In the genomic region with DNA sequence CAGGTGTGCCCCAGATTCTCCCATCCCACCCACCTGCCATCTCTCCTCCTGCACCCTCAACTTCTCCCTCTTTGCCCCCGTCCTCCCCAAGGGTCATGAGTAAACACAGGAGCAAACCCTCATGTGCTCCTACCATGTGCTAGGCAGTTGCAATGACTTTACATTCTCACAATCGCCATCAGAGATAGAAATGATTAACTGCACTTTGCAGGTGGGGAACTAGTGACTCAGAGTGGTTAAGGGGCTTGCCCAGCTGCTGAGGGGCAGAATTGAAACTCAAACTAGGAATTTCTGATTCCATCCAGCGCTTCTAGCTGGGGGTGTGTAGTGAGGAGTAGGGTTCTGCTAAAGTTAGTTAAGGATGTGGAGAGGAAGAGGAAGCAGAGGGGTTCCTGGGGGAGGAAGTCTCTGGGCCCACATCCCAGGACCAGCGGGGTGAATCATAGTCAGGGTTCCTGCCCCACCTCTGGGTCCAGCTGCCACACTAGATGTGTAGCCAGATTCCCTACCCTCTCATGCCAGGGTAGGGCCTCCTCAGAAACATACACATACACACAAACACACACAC, we compare ENCODE assay signal across 8 cellular contexts. TPM values are rescaled to one million over a fixed set of nuclear protein-coding genes. Genes with fewer than 3 reads are reported as not detected.
DNase-seq lines count a peak whose midpoint lies in the region; ATAC-seq and TF ChIP-seq lines count a peak whose summit lies in the region.

No MANE protein-coding gene starts in this region.

- no peak overlapping the region for H2AFZ ChIP-seq in GM23338

- no peak overlapping the region for H3K4me3 ChIP-seq in fibroblast of the aortic adventitia (ENCODE audit: low read depth, low read length)
- no peak overlapping the region for H3K4me3 ChIP-seq in GM23338

- no peaks in the 10 kb centered on the region for H3K79me2 ChIP-seq in GM23338 (replicated peaks; ENCODE audit: insufficient read depth)

- peaks cover 12% of the 10 kb centered on the region for H3K36me3 ChIP-seq in GM23338 (ENCODE audit: insufficient read depth)

- peak overlapping the region; percentile 81 to 93 for H3K27ac Mint-ChIP-seq in stimulated activated naive CD8-positive, alpha-beta T cell treated with anti-CD3 and anti-CD28 coated beads, Interleukin-15, amount 100 ng/mL, for 72 hours
- H3K27ac Mint-ChIP-seq in GM23338, result no peak overlapping the region; the same call in 1 of the 2 replicates

- H3K4me2 ChIP-seq in GM23338, result no peak overlapping the region

- H3F3A ChIP-seq in GM23338 (replicated peaks; ENCODE audit: low read depth), result no peaks in the 10 kb centered on the region

- H3K9me2 ChIP-seq in GM23338 (ENCODE audit: insufficient read depth), result no peaks in the 10 kb centered on the region

- no peaks in the 10 kb centered on the region for H3K9me3 Mint-ChIP-seq in stimulated activated naive CD8-positive, alpha-beta T cell treated with anti-CD3 and anti-CD28 coated beads, Interleukin-15, amount 100 ng/mL, for 72 hours
- no peaks in the 10 kb centered on the region for H3K9me3 Mint-ChIP-seq in GM23338

- peak; percentile 63 for DNase-seq in SKM-1 treated with dmso at 0.1 percent for 144 hours (lab: John Stamatoyannopoulos, UW; ENCODE audit: unreplicated experiment)
- DNase-seq in fibroblast of the aortic adventitia (ENCODE audit: low read depth), result peak; percentile 15
- DNase-seq in stimulated activated naive CD8-positive, alpha-beta T cell treated with anti-CD3 and anti-CD28 coated beads, Interleukin-15, amount 100 ng/mL, for 72 hours, result peak; percentile 29 to 64
- DNase-seq in KG1 (lab: John Stamatoyannopoulos, UW), result no peak
- no peak for DNase-seq in GM23338 (ENCODE audit: low spot score)
- no peak for DNase-seq in NCI-H82 treated with DMSO at 0.1 percent for 48 hours (lab: John Stamatoyannopoulos, UW; ENCODE audit: unreplicated experiment)

- ATAC-seq in GM18873 (IDR thresholded peaks at IDR 0.05; ENCODE audit: low FRiP score, unreplicated experiment), result peak; percentile 82
- peak; percentile 82 for ATAC-seq in HG02840 (IDR thresholded peaks at IDR 0.05; ENCODE audit: low FRiP score, unreplicated experiment)
- peak; percentile 96 for ATAC-seq in stimulated activated naive CD8-positive, alpha-beta T cell treated with anti-CD3 and anti-CD28 coated beads, Interleukin-15, amount 100 ng/mL, for 72 hours
- no peak for ATAC-seq in GM23338

- peaks cover 38% of the 10 kb centered on the region for H3K36me3 Mint-ChIP-seq in GM23338 (ENCODE audit: low read depth)

- peak overlapping the region; percentile 15 to 49 for H3K4me3 Mint-ChIP-seq in stimulated activated naive CD8-positive, alpha-beta T cell treated with anti-CD3 and anti-CD28 coated beads, Interleukin-15, amount 100 ng/mL, for 72 hours
- no peak overlapping the region for H3K4me3 Mint-ChIP-seq in GM23338

- H3K27ac ChIP-seq in GM23338 (ENCODE audit: low read depth), result no peak overlapping the region

- TF ChIP-seq CTCF in fibroblast of the aortic adventitia (IDR thresholded peaks at IDR 0.05; ENCODE audit: insufficient read depth, low read length) (no peak), GM23338 (conservative IDR thresholded peaks at IDR 0.05; ENCODE audit: low read depth in 2 of 2) (no peak)

- no peaks in the 10 kb centered on the region for H3K4me1 ChIP-seq in GM23338 (ENCODE audit: insufficient read depth)

- peaks cover 70% of the 10 kb centered on the region for H3K4me1 Mint-ChIP-seq in stimulated activated naive CD8-positive, alpha-beta T cell treated with anti-CD3 and anti-CD28 coated beads, Interleukin-15, amount 100 ng/mL, for 72 hours
- H3K4me1 Mint-ChIP-seq in GM23338, result no peaks in the 10 kb centered on the region

- H3K27me3 Mint-ChIP-seq in stimulated activated naive CD8-positive, alpha-beta T cell treated with anti-CD3 and anti-CD28 coated beads, Interleukin-15, amount 100 ng/mL, for 72 hours, result no peaks in the 10 kb centered on the region
- peaks cover 8% of the 10 kb centered on the region for H3K27me3 Mint-ChIP-seq in GM23338 (ENCODE audit: insufficient read depth, low read depth, poor library complexity)

- peaks cover 4% of the 10 kb centered on the region for H4K20me1 ChIP-seq in GM23338 (replicated peaks; ENCODE audit: insufficient read depth)

- no peaks in the 10 kb centered on the region for H3K27me3 ChIP-seq in GM23338 (ENCODE audit: insufficient read depth)

TF ChIP-seq in GM23338, 12 proteins besides CTCF, POLR2A, EP300 and RAD21 (continues in another document):
- TF ChIP-seq ETS1 (IDR thresholded peaks at IDR 0.05) (no peak), ZNF462 (CRISPR knock-in tag; IDR thresholded peaks at IDR 0.05) (no peak)

RNA-seq across cellular contexts. Expression of gene PRG2, which starts 16.0 kb away (rescaled TPM):
- total RNA-seq in fibroblast of the aortic adventitia (ENCODE audit: low replicate concordance), result not detected in 2 replicates
- not detected in 2 replicates for total RNA-seq in GM23338 (2014; rRNA removed; shearing (Covaris generic))
- polyA plus RNA-seq in GM23338 (2016; fragmentation: Nextera tagmentation; extraction: Ambion mirVana), result not detected in 2 replicates

RNA-seq across cellular contexts. Expression of gene SLC43A3, which starts 20.5 kb away (rescaled TPM):
- 44.3 and 74.3 TPM in 2 replicates for total RNA-seq in fibroblast of the aortic adventitia (ENCODE audit: low replicate concordance)
- total RNA-seq in GM23338 (2014; rRNA removed; shearing (Covaris generic)), result 23.7 and 24.8 TPM in 2 replicates
- polyA plus RNA-seq in GM23338 (2016; fragmentation: Nextera tagmentation; extraction: Ambion mirVana), result 11.5 and 14.3 TPM in 2 replicates

RNA-seq across cellular contexts. Expression of gene PRG3, which starts 25.5 kb away (rescaled TPM):
- not detected in 2 replicates for total RNA-seq in fibroblast of the aortic adventitia (ENCODE audit: low replicate concordance)
- total RNA-seq in GM23338 (2014; rRNA removed; shearing (Covaris generic)), result not detected in 2 replicates
- not detected in 2 replicates for polyA plus RNA-seq in GM23338 (2016; fragmentation: Nextera tagmentation; extraction: Ambion mirVana)

RNA-seq across cellular contexts. Expression of gene RTN4RL2, which starts 53.9 kb away (rescaled TPM):
- 0.09 and 0.90 TPM in 2 replicates for total RNA-seq in fibroblast of the aortic adventitia (ENCODE audit: low replicate concordance)
- total RNA-seq in GM23338 (2014; rRNA removed; shearing (Covaris generic)), result 15.9 and 16.1 TPM in 2 replicates
- 13.1 and 13.9 TPM in 2 replicates for polyA plus RNA-seq in GM23338 (2016; fragmentation: Nextera tagmentation; extraction: Ambion mirVana)

Comparison
In these comparisons a context has a peak if more than half of its experiments do, and no peak if none do; other contexts are left out.
1. DNase-seq: peak in SKM-1 treated with dmso at 0.1 percent for 144 hours (single experiment), fibroblast of the aortic adventitia (single experiment) and stimulated activated naive CD8-positive, alpha-beta T cell treated with anti-CD3 and anti-CD28 coated beads, Interleukin-15, amount 100 ng/mL, for 72 hours (2 of 2); none in KG1 (single experiment), GM23338 (single experiment) and NCI-H82 treated with DMSO at 0.1 percent for 48 hours (single experiment).